ENCODE assay signal across 15 cellular contexts in the genomic region with DNA sequence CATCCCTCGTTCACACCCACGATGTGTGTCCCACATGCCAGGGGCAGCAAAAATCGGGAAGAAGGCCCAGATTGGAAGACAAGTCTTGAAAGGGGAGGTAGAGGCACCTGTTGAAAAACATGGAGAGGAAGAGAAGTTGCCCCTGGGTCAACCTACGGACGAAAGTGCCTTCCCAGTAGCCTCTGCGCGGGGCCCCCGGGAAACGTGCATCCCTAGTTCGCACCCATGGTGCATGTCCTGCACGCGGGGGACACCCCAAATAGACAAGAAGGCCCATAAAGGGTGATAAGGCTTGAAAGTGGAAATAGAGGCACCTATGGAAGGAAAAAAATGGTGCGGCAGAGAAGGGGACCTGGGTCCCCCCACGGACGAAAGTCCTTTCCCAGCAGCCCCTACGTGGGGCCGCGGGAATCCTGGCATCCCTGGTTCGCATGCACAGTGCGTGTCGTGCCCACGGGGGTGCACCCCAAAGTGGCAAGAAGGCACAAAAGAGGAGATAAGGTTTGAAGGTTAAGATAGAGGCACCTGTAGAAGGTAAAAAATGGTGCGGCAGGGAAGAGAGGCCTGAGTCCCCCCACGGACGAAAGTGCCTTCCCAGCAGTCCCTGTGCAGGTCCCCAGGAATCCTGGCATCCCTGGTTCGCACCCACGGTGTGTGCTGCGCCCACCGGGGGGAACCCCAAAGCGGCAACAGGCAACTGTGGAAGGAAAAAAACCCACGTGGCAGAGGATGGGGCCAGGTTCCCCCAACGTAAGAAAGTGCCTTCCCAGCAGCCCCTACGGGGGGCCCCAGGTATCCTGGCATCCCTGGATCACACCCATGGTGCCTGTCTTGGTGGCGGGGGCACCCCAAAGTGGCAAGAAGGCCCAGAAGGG.
DNase-seq lines count a peak whose midpoint lies in the region; ATAC-seq and TF ChIP-seq lines count a peak whose summit lies in the region.
"Had no signal": no experiment of that assay in that cellular context is flagged by ENCODE, and none has a peak within 500 bp of the region (broad histone marks: within the 10 kb centered on the region; RNA-seq: fewer than 3 reads in every experiment).

No MANE protein-coding gene starts in this region.

- H3K4me1 ChIP-seq in right atrium auricular region = no peaks in the 10 kb centered on the region
- no peaks in the 10 kb centered on the region for H3K4me1 ChIP-seq in RWPE2 (ENCODE audit: insufficient read depth, poor library complexity, severe bottlenecking)
- no peaks in the 10 kb centered on the region for H3K4me1 ChIP-seq in right cardiac atrium (ENCODE audit: control insufficient read depth, insufficient read depth, low read length)

- POLR2A ChIA-PET in RWPE1 (lab: Yijun Ruan, JAX; ENCODE audit: low non-redundant PET) = no interaction called here

- H3K9me3 ChIP-seq in right atrium auricular region (no peaks in the 10 kb centered on the region), RWPE2 (ENCODE audit: severe bottlenecking) (no peaks in the 10 kb centered on the region), right cardiac atrium (ENCODE audit: control insufficient read depth, low read length) (no peaks in the 10 kb centered on the region)

- H3K27me3 ChIP-seq in right atrium auricular region = no peaks in the 10 kb centered on the region
- H3K27me3 ChIP-seq in RWPE2 (ENCODE audit: insufficient read depth, poor library complexity, severe bottlenecking) = no peaks in the 10 kb centered on the region
- H3K27me3 ChIP-seq in right cardiac atrium (ENCODE audit: control insufficient read depth, insufficient read depth) = no peaks in the 10 kb centered on the region

- CTCF ChIA-PET in RWPE1 (lab: Yijun Ruan, JAX) = no interaction called here

- H3K4me3 ChIP-seq in right atrium auricular region = no peak overlapping the region
- no peak overlapping the region for H3K4me3 ChIP-seq in RWPE2 (ENCODE audit: severe bottlenecking)
- H3K4me3 ChIP-seq in right cardiac atrium (ENCODE audit: low read length) = no peak overlapping the region
- H3K4me3 ChIP-seq: GM12878, GM23338 had no signal

- intact Hi-C loops in Right ventricle myocardium superior (cut with DNase I) (no loop called here), right cardiac atrium (cut with DNase I) (no loop called here), posterior vena cava (cut with DNase I) (no loop called here), sciatic nerve (cut with DNase I) (no loop called here)

- ATAC-seq in Right ventricle myocardium superior (ENCODE audit: poor library complexity) = no peak
- ATAC-seq in RWPE2 (ENCODE audit: low read depth) = no peak
- ATAC-seq in right cardiac atrium = no peak
- no peak for ATAC-seq in sciatic nerve
- ATAC-seq: GM12878, GM23338 had no signal

- no peaks in the 10 kb centered on the region for H3K36me3 ChIP-seq in right atrium auricular region
- H3K36me3 ChIP-seq in RWPE2 (ENCODE audit: low read depth) = no peaks in the 10 kb centered on the region

- H3K27ac ChIP-seq in right atrium auricular region (no peak overlapping the region), RWPE2 (ENCODE audit: poor library complexity, severe bottlenecking) (no peak overlapping the region), right cardiac atrium (ENCODE audit: low read length) (no peak overlapping the region), RWPE1 (no peak overlapping the region)

- WGBS in right cardiac atrium = 86% methylated on average over 34 of the region's 34 CpGs

- TF ChIP-seq CTCF in right atrium auricular region (IDR thresholded peaks at IDR 0.05) (no peak), RWPE2 (IDR thresholded peaks at IDR 0.05; ENCODE audit: poor library complexity, severe bottlenecking) (no peak), RWPE1 (conservative IDR thresholded peaks at IDR 0.05; ENCODE audit: low read depth) (no peak)

- peak; percentile 21 for DNase-seq in Right ventricle myocardium superior
- no peak for DNase-seq in right atrium auricular region (ENCODE audit: low spot score)
- peak; percentile 45 for DNase-seq in RWPE2 (ENCODE audit: low spot score)
- peak; percentile 2 to 36 (median 4) for DNase-seq in right cardiac atrium
- peak; percentile 38 for DNase-seq in posterior vena cava (ENCODE audit: low spot score)
- DNase-seq in sciatic nerve (ENCODE audit: low spot score) = no peak
- DNase-seq in RWPE1 (ENCODE audit: low spot score) = no peak
- DNase-seq in activated T-cell treated with anti-CD3 and anti-CD28 coated beads, Interleukin-2, amount 50 U/mL, for 48 hours = no peak
- DNase-seq: ACHN; C1 segment of cervical spinal cord; CD4-positive, alpha-beta T cell; DMS79; H9 had no signal

Comparison
In these comparisons a context has a peak if more than half of its experiments do, and no peak if none do; other contexts are left out.
1. DNase-seq: peak in Right ventricle myocardium superior (single experiment), RWPE2 (single experiment), right cardiac atrium (3 of 3) and posterior vena cava (single experiment); none in right atrium auricular region (single experiment), sciatic nerve (single experiment), RWPE1 (single experiment) and activated T-cell treated with anti-CD3 and anti-CD28 coated beads, Interleukin-2, amount 50 U/mL, for 48 hours (0 of 2).